1 cellular context compared by ENCODE assay signal in genomic region chr3:169966951-169967915, GRCh38.
TF ChIP-seq lines count a peak whose summit lies in the region.

No MANE protein-coding gene starts in this region.

TF ChIP-seq in HepG2, 621 proteins besides CTCF, POLR2A, EP300 and RAD21 (continued from another document and continues in another):
- TF ChIP-seq TRAFD1 (CRISPR knock-in tag; IDR thresholded peaks at IDR 0.05; ENCODE audit: borderline replicate concordance) (no peak), ZNF354B (CRISPR knock-in tag; IDR thresholded peaks at IDR 0.05) (no peak), ZFP90 (CRISPR knock-in tag; IDR thresholded peaks at IDR 0.05; ENCODE audit: borderline replicate concordance) (no peak; the same call in 1 of the 2 replicates), ZNF430 (CRISPR knock-in tag; IDR thresholded peaks at IDR 0.05) (peak; percentile 17; the same call in 1 of the 2 replicates), ZFP1 (CRISPR knock-in tag; IDR thresholded peaks at IDR 0.05) (no peak), ZNF619 (CRISPR knock-in tag; IDR thresholded peaks at IDR 0.05) (no peak), ZNF232 (CRISPR knock-in tag; IDR thresholded peaks at IDR 0.05; ENCODE audit: borderline replicate concordance) (no peak), ZNF44 (CRISPR knock-in tag; IDR thresholded peaks at IDR 0.05) (no peak), ZSCAN30 (CRISPR knock-in tag; IDR thresholded peaks at IDR 0.05) (no peak), POGK (CRISPR knock-in tag; conservative IDR thresholded peaks at IDR 0.05) (no peak), ZFP91 (CRISPR knock-in tag; IDR thresholded peaks at IDR 0.05; ENCODE audit: borderline replicate concordance) (peak; percentile 44; the same call in 1 of the 2 replicates), REXO4 (CRISPR knock-in tag; IDR thresholded peaks at IDR 0.05; ENCODE audit: borderline replicate concordance) (no peak), CCAR2 (optimal IDR thresholded peaks at IDR 0.05; ENCODE audit: low read depth, low read length) (no peak), HNRNPL (IDR thresholded peaks at IDR 0.05; ENCODE audit: low read depth, low read length) (no peak), ARID3A (IDR thresholded peaks at IDR 0.05; ENCODE audit: low read depth, low read length) (no peak), ZNF335 (CRISPR knock-in tag; IDR thresholded peaks at IDR 0.05) (no peak), BHLHE40 (IDR thresholded peaks at IDR 0.05; ENCODE audit: low read length) (no peak), DNMT3B (CRISPR knock-in tag; conservative IDR thresholded peaks at IDR 0.05) (no peak), ZNF414 (CRISPR knock-in tag; IDR thresholded peaks at IDR 0.05) (no peak), ZSCAN20 (CRISPR knock-in tag; IDR thresholded peaks at IDR 0.05; ENCODE audit: borderline replicate concordance) (no peak), ZNF784 (CRISPR knock-in tag; IDR thresholded peaks at IDR 0.05; ENCODE audit: borderline replicate concordance) (no peak; the same call in 1 of the 2 replicates), ATM (IDR thresholded peaks at IDR 0.05; ENCODE audit: borderline replicate concordance) (no peak), ZNF441 (CRISPR knock-in tag; IDR thresholded peaks at IDR 0.05; ENCODE audit: borderline replicate concordance) (no peak), TOPORS (CRISPR knock-in tag; IDR thresholded peaks at IDR 0.05) (no peak), RBM22 (optimal IDR thresholded peaks at IDR 0.05; ENCODE audit: low read length) (no peak), MAFK (conservative IDR thresholded peaks at IDR 0.05 in 1 of 2, IDR thresholded peaks at IDR 0.05 in 1 of 2; ENCODE audit: low read length in 2 of 2) (no peak), ZBTB10 (CRISPR knock-in tag; IDR thresholded peaks at IDR 0.05; ENCODE audit: borderline replicate concordance) (peak; percentile 10; the same call in 1 of the 2 replicates), KDM4B (CRISPR knock-in tag; IDR thresholded peaks at IDR 0.05) (no peak), ZNF263 (CRISPR knock-in tag; IDR thresholded peaks at IDR 0.05) (no peak), SP140L (CRISPR knock-in tag; IDR thresholded peaks at IDR 0.05; ENCODE audit: borderline replicate concordance) (no peak), GFI1 (CRISPR knock-in tag; IDR thresholded peaks at IDR 0.05; ENCODE audit: borderline replicate concordance) (no peak), ZFP41 (CRISPR knock-in tag; IDR thresholded peaks at IDR 0.05; ENCODE audit: borderline replicate concordance) (no peak), KDM3A (CRISPR knock-in tag; IDR thresholded peaks at IDR 0.05; ENCODE audit: low read depth) (0 out of 2 replicates have a peak, but pooled peaks have one; percentile 7), CEBPZ (IDR thresholded peaks at IDR 0.05; ENCODE audit: low read length) (no peak), DPF2 (CRISPR knock-in tag; IDR thresholded peaks at IDR 0.05; ENCODE audit: borderline replicate concordance, low read depth) (no peak), ZNF770 (CRISPR knock-in tag; IDR thresholded peaks at IDR 0.05) (no peak), THAP8 (CRISPR knock-in tag; IDR thresholded peaks at IDR 0.05; ENCODE audit: borderline replicate concordance) (no peak), ZNF530 (CRISPR knock-in tag; IDR thresholded peaks at IDR 0.05; ENCODE audit: low read depth) (no peak), CBX2 (IDR thresholded peaks at IDR 0.05; ENCODE audit: low read depth, low read length) (no peak), CBX2 (CRISPR knock-in tag; IDR thresholded peaks at IDR 0.05; ENCODE audit: low read depth) (no peak)
